ENCODE assay signal across 8 cellular contexts in genomic region chr5:37248387-37248969, GRCh38. TPM values are rescaled to one million over a fixed set of nuclear protein-coding genes. Genes with fewer than 3 reads are reported as not detected.
A peak's percentile ranks its signal among the peaks of the same experiment; 100 is the strongest.
DNase-seq lines count a peak whose midpoint lies in the region; ATAC-seq and TF ChIP-seq lines count a peak whose summit lies in the region.

No MANE protein-coding gene starts in this region.

- WGBS in right cardiac atrium, result 10% methylated on average over 20 of the region's 20 CpGs

- H3K9ac ChIP-seq in skeletal muscle satellite cell (ENCODE audit: low read depth, low read length), result peak overlapping the region; percentile 99

- H3K27ac ChIP-seq in right cardiac atrium (ENCODE audit: low read length), result peak overlapping the region; percentile 77

- H3K4me1 ChIP-seq in right cardiac atrium (ENCODE audit: control insufficient read depth, insufficient read depth, low read length), result peaks cover 1% of the 10 kb centered on the region
- peaks cover 8% of the 10 kb centered on the region for H3K4me1 ChIP-seq in skeletal muscle satellite cell (ENCODE audit: control insufficient read depth, insufficient read depth, low read length)

- H3K4me3 ChIP-seq in WI38 (ENCODE audit: low read depth, low read length), result peak overlapping the region; percentile 83
- peak overlapping the region; percentile 68 for H3K4me3 ChIP-seq in right cardiac atrium (ENCODE audit: low read length)
- H3K4me3 ChIP-seq in skeletal muscle satellite cell (ENCODE audit: low read length), result peak overlapping the region; percentile 94

- H3K4me2 ChIP-seq in skeletal muscle satellite cell (ENCODE audit: low read length), result peak overlapping the region; percentile 94

- ATAC-seq in GM19452 (IDR thresholded peaks at IDR 0.05; ENCODE audit: unreplicated experiment) (peak; percentile 3), right cardiac atrium (no peak), GM18867 (IDR thresholded peaks at IDR 0.05; ENCODE audit: unreplicated experiment) (no peak), HG03521 (IDR thresholded peaks at IDR 0.05; ENCODE audit: unreplicated experiment) (no peak), HG03442 (IDR thresholded peaks at IDR 0.05; ENCODE audit: unreplicated experiment) (no peak)

- H3K36me3 ChIP-seq in skeletal muscle satellite cell (ENCODE audit: insufficient read depth, low read length), result peaks cover 7% of the 10 kb centered on the region

- H3K27me3 ChIP-seq in right cardiac atrium (ENCODE audit: control insufficient read depth, insufficient read depth) (no peaks in the 10 kb centered on the region), skeletal muscle satellite cell (ENCODE audit: control insufficient read depth, insufficient read depth, low read length) (no peaks in the 10 kb centered on the region)

- intact Hi-C loops in right cardiac atrium (cut with DNase I), result no loop called here

- TF ChIP-seq CTCF in WI38 (IDR thresholded peaks at IDR 0.05; ENCODE audit: low read depth, low read length), result no peak

- H3K9me3 ChIP-seq in right cardiac atrium (ENCODE audit: control insufficient read depth, low read length), result no peaks in the 10 kb centered on the region
- no peaks in the 10 kb centered on the region for H3K9me3 ChIP-seq in skeletal muscle satellite cell (replicated peaks; ENCODE audit: low read length)

- peak; percentile 21 for DNase-seq in A172 (ENCODE audit: low spot score)
- DNase-seq in right cardiac atrium, result no peak

RNA-seq across cellular contexts. Expression of gene CPLANE1, which starts 0.7 kb away (rescaled TPM):
- total RNA-seq in A172 (2014; rRNA removed; shearing (Covaris generic)), result 22.5 and 24.6 TPM in 2 replicates
- total RNA-seq in right cardiac atrium, result 10 to 100 TPM in 2 of 4 donors, 1 to 10 TPM in 2; 9.6 to 12.4 (median 10.9) TPM
- 2.3 TPM for polyA plus RNA-seq in right cardiac atrium
- 19.0 and 20.8 TPM in 2 replicates for total RNA-seq in skeletal muscle satellite cell (2012; rRNA removed)
